26 cellular contexts compared by ENCODE assay signal in the genomic region with DNA sequence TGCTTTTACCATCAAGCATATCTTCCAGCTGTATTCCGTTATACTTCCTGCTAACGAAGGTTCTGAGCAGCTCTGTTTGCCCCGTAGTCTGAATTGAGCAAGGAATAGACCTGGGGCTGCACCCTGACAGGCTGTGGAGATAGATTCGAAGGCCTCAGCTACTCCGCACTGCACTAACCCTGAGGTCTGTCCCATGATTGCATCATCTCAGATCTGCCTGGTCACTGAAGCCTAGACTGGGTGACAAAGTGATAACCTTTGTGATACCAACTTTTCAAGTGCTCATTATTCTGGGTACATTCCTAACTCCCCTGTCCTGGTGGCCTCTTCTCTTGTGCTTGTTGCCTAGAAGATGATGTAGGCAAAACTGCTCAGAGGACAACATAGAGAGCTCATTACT. TPM values are rescaled to one million over a fixed set of nuclear protein-coding genes. Genes with fewer than 3 reads are reported as not detected.
DNase-seq lines count a peak whose midpoint lies in the region; ATAC-seq, FAIRE-seq and TF ChIP-seq lines count a peak whose summit lies in the region.
"Had no signal": no experiment of that assay in that cellular context is flagged by ENCODE, and none has a peak within 500 bp of the region (broad histone marks: within the 10 kb centered on the region; RNA-seq: fewer than 3 reads in every experiment).

No MANE protein-coding gene starts in this region.

- TF ChIP-seq CTCF in HCT116 (IDR thresholded peaks at IDR 0.05 in 2 of 3, conservative IDR thresholded peaks at IDR 0.05 in 1 of 3; ENCODE audit: borderline replicate concordance in 1 of 3, insufficient read depth in 1 of 3, low read depth in 2 of 3, low read length in 2 of 3) (no peak), NB4 (IDR thresholded peaks at IDR 0.05; ENCODE audit: low read depth, low read length) (no peak), astrocyte (IDR thresholded peaks at IDR 0.05; ENCODE audit: insufficient read depth, low read depth, low read length) (no peak), liver (IDR thresholded peaks at IDR 0.05; ENCODE audit: low read depth, low read length, missing input control) (no peak), Peyer's patch (IDR thresholded peaks at IDR 0.05) (no peak)

- H3K27ac ChIP-seq in HCT116 (ENCODE audit: low read depth, low read length) = no peak overlapping the region
- no peak overlapping the region for H3K27ac ChIP-seq in astrocyte (ENCODE audit: low read depth, low read length)
- H3K27ac ChIP-seq in liver (ENCODE audit: low read depth in 1 of 2, low read length in 2 of 2) = no peak overlapping the region
- H3K27ac ChIP-seq in Peyer's patch = no peak overlapping the region
- H3K27ac ChIP-seq: C4-2B, RWPE1, SK-N-MC had no signal

- no peaks in the 10 kb centered on the region for H4K20me1 ChIP-seq in HCT116 (ENCODE audit: insufficient read depth)
- H4K20me1 ChIP-seq in astrocyte (ENCODE audit: insufficient read depth, low read length) = no peaks in the 10 kb centered on the region

- peaks cover 4% of the 10 kb centered on the region for H3K9me3 Mint-ChIP-seq in astrocyte (ENCODE audit: unreplicated experiment)
- H3K9me3 Mint-ChIP-seq: CD8-positive, alpha-beta memory T cell had no signal

- H3K4me3 ChIP-seq in HCT116 (replicated peaks in 1 of 2; ENCODE audit: low read depth in 1 of 2, low read length in 2 of 2) (no peak overlapping the region), NB4 (ENCODE audit: low read depth, low read length) (no peak overlapping the region), astrocyte (ENCODE audit: insufficient read depth, low read depth, low read length) (no peak overlapping the region), liver (ENCODE audit: low read depth in 1 of 3, low read length in 3 of 3) (no peak overlapping the region), Peyer's patch (no peak overlapping the region)
- H3K4me3 ChIP-seq: SK-N-MC had no signal

- H2AFZ ChIP-seq in HCT116 (ENCODE audit: low read depth, low read length, poor library complexity, severe bottlenecking) = no peak overlapping the region
- no peak overlapping the region for H2AFZ ChIP-seq in astrocyte (ENCODE audit: low read depth, low read length)

- H3K4me1 ChIP-seq in HCT116 (ENCODE audit: control insufficient read depth in 1 of 2, insufficient read depth in 2 of 2, low read length in 2 of 2) (no peaks in the 10 kb centered on the region), astrocyte (ENCODE audit: insufficient read depth, low read length) (no peaks in the 10 kb centered on the region), liver (ENCODE audit: control insufficient read depth in 4 of 4, insufficient read depth in 4 of 4, low read length in 3 of 4) (no peaks in the 10 kb centered on the region), Peyer's patch (no peaks in the 10 kb centered on the region)

- TF ChIP-seq POLR2A in HCT116 (IDR thresholded peaks at IDR 0.05; ENCODE audit: borderline replicate concordance, extremely low read depth, insufficient read depth, insufficient read length) (no peak), NB4 (IDR thresholded peaks at IDR 0.05; ENCODE audit: extremely low read depth, insufficient read length) (no peak), Peyer's patch (IDR thresholded peaks at IDR 0.05) (no peak)

- no peak overlapping the region for H3K4me2 ChIP-seq in HCT116 (ENCODE audit: low read length)
- no peak overlapping the region for H3K4me2 ChIP-seq in astrocyte (ENCODE audit: low read length)

- intact Hi-C loops in HCT116 (cut with micrococcal nuclease) = no loop called here

- no peaks in the 10 kb centered on the region for H3K36me3 Mint-ChIP-seq in astrocyte (ENCODE audit: low read depth, unreplicated experiment)
- H3K36me3 Mint-ChIP-seq: CD8-positive, alpha-beta memory T cell had no signal

- no peak overlapping the region for H3K9ac ChIP-seq in HCT116 (ENCODE audit: low read length)
- no peak overlapping the region for H3K9ac ChIP-seq in astrocyte (ENCODE audit: low read length)
- no peak overlapping the region for H3K9ac ChIP-seq in liver (ENCODE audit: low read depth in 1 of 2, low read length in 2 of 2)

- TF ChIP-seq RAD21 in HCT116 (IDR thresholded peaks at IDR 0.05; ENCODE audit: low read depth) (no peak), liver (IDR thresholded peaks at IDR 0.05) (no peak)

- H3K9me3 ChIP-seq in HCT116 (ENCODE audit: control insufficient read depth in 1 of 2, insufficient read depth in 1 of 2, low read depth in 1 of 2, low read length in 2 of 2) = no peaks in the 10 kb centered on the region
- H3K9me3 ChIP-seq in astrocyte (ENCODE audit: insufficient read depth, low read depth, low read length) = no peaks in the 10 kb centered on the region
- no peaks in the 10 kb centered on the region for H3K9me3 ChIP-seq in liver (ENCODE audit: control insufficient read depth in 4 of 4, low read length in 3 of 4)
- H3K9me3 ChIP-seq in Peyer's patch = no peaks in the 10 kb centered on the region

- H3K27me3 ChIP-seq in HCT116 (ENCODE audit: insufficient read depth, low read length) (no peaks in the 10 kb centered on the region), astrocyte (ENCODE audit: insufficient read depth, low read length) (no peaks in the 10 kb centered on the region), liver (ENCODE audit: control insufficient read depth in 4 of 4, insufficient read depth in 4 of 4, low read length in 3 of 4) (peaks cover 0 to 2% (median 0%) of the 10 kb centered on the region in 4 donors), Peyer's patch (no peaks in the 10 kb centered on the region)

- H3K27ac Mint-ChIP-seq in astrocyte (ENCODE audit: unreplicated experiment) = peak overlapping the region; percentile 18
- H3K27ac Mint-ChIP-seq: CD8-positive, alpha-beta memory T cell; HFFc6 had no signal

- 55% methylated on average over 5 of the region's 5 CpGs for WGBS in liver

- peak; percentile 73 for FAIRE-seq in astrocyte (lab: Jason Lieb, UNC)
- FAIRE-seq: H54 had no signal

- CTCF ChIA-PET in HCT116 (lab: Charles Lee) = interaction anchor here (1.4 kb wide), 1 partner anchor 12 kb away, joined by 4 read pairs; no protein-coding TSS in a partner anchor

- no peak overlapping the region for H3K4me3 Mint-ChIP-seq in astrocyte (ENCODE audit: unreplicated experiment)
- H3K4me3 Mint-ChIP-seq: CD8-positive, alpha-beta memory T cell; HFFc6 had no signal

- H3K36me3 ChIP-seq in HCT116 (ENCODE audit: control insufficient read depth in 1 of 2, insufficient read depth in 2 of 2, low read length in 2 of 2) (no peaks in the 10 kb centered on the region), astrocyte (ENCODE audit: insufficient read depth, low read length) (no peaks in the 10 kb centered on the region), liver (ENCODE audit: control insufficient read depth in 4 of 4, insufficient read depth in 3 of 4, low read depth in 1 of 4, low read length in 3 of 4) (no peaks in the 10 kb centered on the region), Peyer's patch (no peaks in the 10 kb centered on the region)

- H3K79me2 ChIP-seq in HCT116 (ENCODE audit: insufficient read depth, low read length) = no peaks in the 10 kb centered on the region
- H3K79me2 ChIP-seq in astrocyte (ENCODE audit: insufficient read depth, low read length) = no peaks in the 10 kb centered on the region

- no peaks in the 10 kb centered on the region for H3K9me2 ChIP-seq in HCT116 (ENCODE audit: insufficient read depth)

- POLR2A ChIA-PET in HCT116 (lab: Charles Lee) = no interaction called here

- no peak for DNase-seq in HCT116 (ENCODE audit: low read depth, low spot score)
- peak; percentile 2 for DNase-seq in NB4 (ENCODE audit: low read depth)
- DNase-seq in astrocyte (ENCODE audit: low read depth) = no peak
- DNase-seq in Peyer's patch = no peak
- DNase-seq: CD8-positive, alpha-beta memory T cell; EL; GF-D8; HFFc6; MM.1S; NCI-H1105; NCI-H1694; NCI-H2081 treated with DMSO at 0.1 percent for 48 hours; NCI-H2171 treated with DMSO at 0.1 percent for 48 hours; NCI-H524 treated with DMSO at 0.1 percent for 48 hours; NCI-H82; PC-3; SHP77 treated with DMSO at 0.1 percent for 48 hours; SW 1271 had no signal

- RAD21 ChIA-PET in HCT116 (lab: Charles Lee; ENCODE audit: low non-redundant PET in 1 of 2, low total read pairs in 2 of 2, uncharacterized antibody in 2 of 2, unreplicated experiment in 2 of 2) = interaction anchor here in 1 of 2 experiments (0.6 kb wide), 1 partner anchor 139 kb away, joined by 3 read pairs; no protein-coding TSS in a partner anchor

- H3K4me1 Mint-ChIP-seq in astrocyte (ENCODE audit: low read depth, unreplicated experiment) = no peaks in the 10 kb centered on the region
- H3K4me1 Mint-ChIP-seq: CD8-positive, alpha-beta memory T cell had no signal

- ATAC-seq in HCT116 (no peak), HG03469 (IDR thresholded peaks at IDR 0.05; ENCODE audit: unreplicated experiment) (no peak), GM19455 (IDR thresholded peaks at IDR 0.05; ENCODE audit: unreplicated experiment) (no peak), HG02870 (IDR thresholded peaks at IDR 0.05; ENCODE audit: unreplicated experiment) (no peak)
- ATAC-seq: PC-3 had no signal

- no TSS peak for BruUV-seq in HCT116 (replicated peaks; lab: Mats Ljungman, UMichigan)

- peaks cover 6% of the 10 kb centered on the region for H3K27me3 Mint-ChIP-seq in astrocyte (ENCODE audit: low read depth, unreplicated experiment)

TF ChIP-seq in HCT116, 20 proteins besides CTCF, POLR2A, EP300 and RAD21:
- TF ChIP-seq ZFX (IDR thresholded peaks at IDR 0.05) (no peak), CEBPB (IDR thresholded peaks at IDR 0.05; ENCODE audit: low read depth) (0 out of 2 replicates have a peak, but pooled peaks have one; percentile 33)

TF ChIP-seq in liver, 16 proteins besides CTCF, POLR2A, EP300 and RAD21 (continues in another document):
- TF ChIP-seq TAF1 (conservative IDR thresholded peaks at IDR 0.05) (no peak), RXRA (IDR thresholded peaks at IDR 0.05) (peak in 1 of 2 donors; percentile 10), SP1 (IDR thresholded peaks at IDR 0.05) (peak; percentile 29), HNF4A (conservative IDR thresholded peaks at IDR 0.05) (peak in 1 of 2 donors; percentile 33)
- TF ChIP-seq, protein P1, sequence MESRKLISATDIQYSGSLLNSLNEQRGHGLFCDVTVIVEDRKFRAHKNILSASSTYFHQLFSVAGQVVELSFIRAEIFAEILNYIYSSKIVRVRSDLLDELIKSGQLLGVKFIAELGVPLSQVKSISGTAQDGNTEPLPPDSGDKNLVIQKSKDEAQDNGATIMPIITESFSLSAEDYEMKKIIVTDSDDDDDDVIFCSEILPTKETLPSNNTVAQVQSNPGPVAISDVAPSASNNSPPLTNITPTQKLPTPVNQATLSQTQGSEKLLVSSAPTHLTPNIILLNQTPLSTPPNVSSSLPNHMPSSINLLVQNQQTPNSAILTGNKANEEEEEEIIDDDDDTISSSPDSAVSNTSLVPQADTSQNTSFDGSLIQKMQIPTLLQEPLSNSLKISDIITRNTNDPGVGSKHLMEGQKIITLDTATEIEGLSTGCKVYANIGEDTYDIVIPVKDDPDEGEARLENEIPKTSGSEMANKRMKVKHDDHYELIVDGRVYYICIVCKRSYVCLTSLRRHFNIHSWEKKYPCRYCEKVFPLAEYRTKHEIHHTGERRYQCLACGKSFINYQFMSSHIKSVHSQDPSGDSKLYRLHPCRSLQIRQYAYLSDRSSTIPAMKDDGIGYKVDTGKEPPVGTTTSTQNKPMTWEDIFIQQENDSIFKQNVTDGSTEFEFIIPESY (IDR thresholded peaks at IDR 0.05) = no peak

RNA-seq across cellular contexts. Expression of a gene that starts 29.9 kb away (rescaled TPM):
- 81.6 TPM for total RNA-seq in HCT116 (2021; ENCODE audit: unreplicated experiment)
- polyA plus RNA-seq in HCT116 (2012) = 45.0 and 55.5 TPM in 2 replicates
- 118 and 120 TPM in 2 replicates for total RNA-seq in astrocyte
- total RNA-seq in liver = 100 to 1,000 TPM; 180 to 314 TPM
- 100 to 1,000 TPM; 267 to 346 TPM for polyA plus RNA-seq in liver
- total RNA-seq in Peyer's patch = 100 to 1,000 TPM in 3 of 4 donors, 10 to 100 TPM in 1; 47.9 to 242 (median 118) TPM
